Comparison of ENCODE assay signal across 8 cellular contexts in the genomic region with DNA sequence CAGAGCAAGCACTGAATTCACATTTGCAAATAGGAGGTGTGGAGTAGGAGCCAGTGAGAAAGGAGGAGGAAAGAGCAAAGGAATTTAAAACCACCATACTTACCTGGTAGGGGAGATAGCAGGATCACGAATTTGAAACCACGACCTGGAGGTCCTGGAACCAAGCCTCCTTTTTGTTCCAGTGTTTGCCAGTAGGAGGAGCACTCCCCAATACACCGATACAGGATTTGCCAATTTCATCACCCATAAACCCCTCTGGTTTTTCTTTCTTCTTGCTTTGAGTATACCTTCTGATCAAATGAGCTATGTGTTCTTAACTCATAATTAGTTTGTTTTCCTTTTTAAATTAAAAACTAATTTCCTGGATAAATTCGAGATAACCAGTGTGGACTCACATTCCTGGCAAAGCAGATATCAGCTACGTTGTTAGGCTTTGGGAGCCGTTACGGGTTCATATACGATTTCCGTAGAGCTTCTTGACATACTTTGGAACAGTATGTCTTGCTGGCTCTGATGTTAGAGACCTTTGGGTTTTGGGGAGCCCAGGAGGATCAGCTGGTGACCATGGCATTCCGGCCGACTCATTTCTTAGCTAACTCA. TPM values are rescaled to one million over a fixed set of nuclear protein-coding genes. Genes with fewer than 3 reads are reported as not detected.
DNase-seq lines count a peak whose midpoint lies in the region; ATAC-seq and TF ChIP-seq lines count a peak whose summit lies in the region.

No MANE protein-coding gene starts in this region.

- ATAC-seq in Panc1, result no peak

- DNase-seq in Panc1 (ENCODE audit: low read depth, low spot score) (peak; percentile 13), chondrocyte (ENCODE audit: low spot score) (no peak), retinal pigment epithelial cell (ENCODE audit: low read depth) (no peak), midbrain (lab: John Stamatoyannopoulos, UW) (no peak), AG08396 (ENCODE audit: low spot score) (no peak), MV-4-11 (lab: John Stamatoyannopoulos, UW) (no peak)
- DNase-seq in effector CD4-positive, alpha-beta T cell, result no peak

- TF ChIP-seq CTCF in GM12873 (IDR thresholded peaks at IDR 0.05; ENCODE audit: insufficient read depth, low read depth, low read length, missing control alignments) (peak; percentile 85), Panc1 (IDR thresholded peaks at IDR 0.05) (peak; percentile 77), chondrocyte (IDR thresholded peaks at IDR 0.05) (peak; percentile 76), retinal pigment epithelial cell (conservative IDR thresholded peaks at IDR 0.05; ENCODE audit: low read depth, low read length) (peak; percentile 80)

- no peaks in the 10 kb centered on the region for H3K27me3 Mint-ChIP-seq in chondrocyte (ENCODE audit: low read depth)

- no peak overlapping the region for H3K4me3 Mint-ChIP-seq in chondrocyte (ENCODE audit: unreplicated experiment)

- in situ Hi-C loops in Panc1 (cut with HindIII; ENCODE audit: low pct_unique_long_range_greater_than_20kb, low sequenced_read_pairs), result no loop called here

- no peaks in the 10 kb centered on the region for H3K36me3 ChIP-seq in Panc1 (ENCODE audit: control insufficient read depth, insufficient read depth, low read length)

- H3K9me3 Mint-ChIP-seq in chondrocyte (ENCODE audit: low read depth), result no peaks in the 10 kb centered on the region

- H3K4me3 ChIP-seq in Panc1 (ENCODE audit: low read depth in 2 of 2, low read length in 2 of 2) (no peak overlapping the region), retinal pigment epithelial cell (ENCODE audit: low read length) (no peak overlapping the region)

- intact Hi-C loops in Panc1 (cut with micrococcal nuclease; ENCODE audit: unreplicated experiment), result no loop called here

- POLR2A ChIA-PET in Panc1 (lab: Charles Lee), result no interaction called here

- H3K27me3 ChIP-seq in Panc1 (ENCODE audit: control insufficient read depth, insufficient read depth, low read length), result no peaks in the 10 kb centered on the region

- H3K4me1 Mint-ChIP-seq in chondrocyte (ENCODE audit: low read depth), result peaks cover 3% of the 10 kb centered on the region

- no peaks in the 10 kb centered on the region for H3K36me3 Mint-ChIP-seq in chondrocyte (ENCODE audit: low read depth)

- H3K27ac ChIP-seq in Panc1 (ENCODE audit: low read length), result no peak overlapping the region

- H3K27ac Mint-ChIP-seq in chondrocyte (ENCODE audit: unreplicated experiment), result no peak overlapping the region

- no peaks in the 10 kb centered on the region for H3K4me1 ChIP-seq in Panc1 (ENCODE audit: control insufficient read depth, insufficient read depth, low read length)

- CTCF ChIA-PET in Panc1 (lab: Charles Lee), result interaction anchor here (0.7 kb wide), 2 partner anchors 14 to 104 kb away, joined by 3 read pairs; no protein-coding TSS in a partner anchor

- no peaks in the 10 kb centered on the region for H3K9me3 ChIP-seq in Panc1 (ENCODE audit: control insufficient read depth, insufficient read depth, low read depth, low read length)

- no TSS peak for BruUV-seq in Panc1 (replicated peaks; lab: Mats Ljungman, UMichigan)

RNA-seq across cellular contexts. Expression of a gene that starts 22.7 kb away (rescaled TPM):
- not detected for total RNA-seq in Panc1 (2021; ENCODE audit: unreplicated experiment)
- not detected for polyA plus RNA-seq in Panc1 (2012; ENCODE audit: insufficient read length)
- total RNA-seq in chondrocyte, result not detected in 3 replicates

RNA-seq across cellular contexts. Expression of a gene that starts 53.6 kb away (rescaled TPM):
- total RNA-seq in Panc1 (2021; ENCODE audit: unreplicated experiment), result 9.1 TPM
- 1.2 TPM for polyA plus RNA-seq in Panc1 (2012; ENCODE audit: insufficient read length)
- total RNA-seq in chondrocyte, result 12.8 to 18.0 TPM (median 16.7 TPM) in 3 replicates
